In genomic region chr11:127939000-127939399, GRCh38 we compare ENCODE assay signal across 19 cellular contexts.
DNase-seq lines count a peak whose midpoint lies in the region; ATAC-seq and TF ChIP-seq lines count a peak whose summit lies in the region.
"Had no signal": no experiment of that assay in that cellular context is flagged by ENCODE, and none has a peak within 500 bp of the region (broad histone marks: within the 10 kb centered on the region; RNA-seq: fewer than 3 reads in every experiment).

No MANE protein-coding gene starts in this region.

- POLR2A ChIA-PET in RWPE1 (lab: Yijun Ruan, JAX; ENCODE audit: low non-redundant PET), result no interaction called here

- WGBS in neuronal stem cell (ENCODE audit: extremely low coverage in 2 of 2, insufficient read length in 2 of 2, insufficient replicate concordance in 1 of 2), 2 donors, result no CpG with 5 or more reads among the region's 3 CpGs

- no peak overlapping the region for H2BK15ac ChIP-seq in neuronal stem cell (ENCODE audit: low read length)

- no peaks in the 10 kb centered on the region for H3K27me3 ChIP-seq in neuronal stem cell (ENCODE audit: control insufficient read depth in 3 of 3, insufficient read depth in 3 of 3, low read depth in 1 of 3, low read length in 3 of 3)
- H3K27me3 ChIP-seq: BE2C had no signal

- TF ChIP-seq CTCF in RWPE1 (conservative IDR thresholded peaks at IDR 0.05; ENCODE audit: low read depth), result no peak
- TF ChIP-seq CTCF in epithelial cell of esophagus (IDR thresholded peaks at IDR 0.05; ENCODE audit: insufficient read depth, low read depth, low read length, missing control alignments), result no peak

- no peak overlapping the region for H3K4me2 ChIP-seq in neuronal stem cell (ENCODE audit: insufficient read depth, low read length, poor library complexity, severe bottlenecking)

- H3K4ac ChIP-seq in neuronal stem cell (ENCODE audit: low read length), result no peak overlapping the region

- H3K18ac ChIP-seq in neuronal stem cell (ENCODE audit: low read length), result peak overlapping the region; percentile 22

- no peaks in the 10 kb centered on the region for H3K79me1 ChIP-seq in neuronal stem cell (ENCODE audit: low read depth, low read length)

- no peak for ATAC-seq in activated T-helper 17 cell treated with anti-CD3 and anti-CD28 coated beads, Interleukin-2, amount 50 U/mL, for 72 hours (replicated peaks)
- no peak for ATAC-seq in GM18502 (IDR thresholded peaks at IDR 0.05; ENCODE audit: poor library complexity, unreplicated experiment)
- ATAC-seq: GM12878 had no signal

- H3K27ac ChIP-seq in RWPE1 (peak overlapping the region; percentile 63), neuronal stem cell (replicated peaks; ENCODE audit: low read length) (no peak overlapping the region)

- peaks cover 4 to 22% of the 10 kb centered on the region in 2 donors for H3K4me1 ChIP-seq in neuronal stem cell (ENCODE audit: control insufficient read depth in 2 of 2, insufficient read depth in 1 of 2, low read depth in 1 of 2, low read length in 2 of 2)
- H3K4me1 ChIP-seq: BE2C had no signal

- no peaks in the 10 kb centered on the region for H3K36me3 ChIP-seq in neuronal stem cell (replicated peaks in 1 of 2; ENCODE audit: control insufficient read depth in 2 of 2, insufficient read depth in 2 of 2, low read length in 2 of 2)
- H3K36me3 ChIP-seq: BE2C had no signal

- peaks cover 34% of the 10 kb centered on the region for H3K27me3 Mint-ChIP-seq in activated T-helper 17 cell treated with anti-CD3 and anti-CD28 coated beads, Interleukin-2, amount 50 U/mL, for 72 hours
- H3K27me3 Mint-ChIP-seq in activated naive CD8-positive, alpha-beta T cell treated with anti-CD3 and anti-CD28 coated beads for 36 hours, result peaks cover 18% of the 10 kb centered on the region

- peak overlapping the region; percentile 40 for H2AK5ac ChIP-seq in neuronal stem cell (ENCODE audit: low read depth, low read length)

- no peaks in the 10 kb centered on the region for H3K9me3 ChIP-seq in neuronal stem cell (replicated peaks in 1 of 2; ENCODE audit: control insufficient read depth in 2 of 2, insufficient read depth in 1 of 2, low read depth in 1 of 2, low read length in 2 of 2)
- H3K9me3 ChIP-seq: BE2C had no signal

- CTCF ChIA-PET in RWPE1 (lab: Yijun Ruan, JAX), result no interaction called here

- no peak overlapping the region for H3K4me3 Mint-ChIP-seq in activated T-helper 17 cell treated with anti-CD3 and anti-CD28 coated beads, Interleukin-2, amount 50 U/mL, for 72 hours
- H3K4me3 Mint-ChIP-seq in activated naive CD8-positive, alpha-beta T cell treated with anti-CD3 and anti-CD28 coated beads for 36 hours, result no peak overlapping the region
- H3K4me3 Mint-ChIP-seq: CD4-positive, CD25-positive, alpha-beta regulatory T cell; CD8-positive, alpha-beta memory T cell; H9 had no signal

- H3K27ac Mint-ChIP-seq in activated T-helper 17 cell treated with anti-CD3 and anti-CD28 coated beads, Interleukin-2, amount 50 U/mL, for 72 hours, result no peak overlapping the region
- no peak overlapping the region for H3K27ac Mint-ChIP-seq in activated naive CD8-positive, alpha-beta T cell treated with anti-CD3 and anti-CD28 coated beads for 36 hours
- H3K27ac Mint-ChIP-seq: CD4-positive, CD25-positive, alpha-beta regulatory T cell; CD8-positive, alpha-beta memory T cell had no signal

- H3K9ac ChIP-seq in neuronal stem cell (ENCODE audit: low read depth, low read length, poor library complexity), result no peak overlapping the region

- no peak overlapping the region for H3K23ac ChIP-seq in neuronal stem cell (ENCODE audit: low read depth, low read length, poor library complexity)

- no peak overlapping the region for H2BK12ac ChIP-seq in neuronal stem cell (ENCODE audit: low read length)

- H4K8ac ChIP-seq in neuronal stem cell (ENCODE audit: low read depth, low read length), result no peak overlapping the region

- H3K36me3 Mint-ChIP-seq in activated T-helper 17 cell treated with anti-CD3 and anti-CD28 coated beads, Interleukin-2, amount 50 U/mL, for 72 hours (ENCODE audit: low read depth), result no peaks in the 10 kb centered on the region
- H3K36me3 Mint-ChIP-seq in activated naive CD8-positive, alpha-beta T cell treated with anti-CD3 and anti-CD28 coated beads for 36 hours, result no peaks in the 10 kb centered on the region
- H3K36me3 Mint-ChIP-seq: CD4-positive, CD25-positive, alpha-beta regulatory T cell; CD8-positive, alpha-beta memory T cell had no signal

- H3K4me3 ChIP-seq in epithelial cell of esophagus (ENCODE audit: low read length) (no peak overlapping the region), neuronal stem cell (ENCODE audit: low read length in 2 of 2) (no peak overlapping the region)
- H3K4me3 ChIP-seq: GM12878 had no signal

- H4K91ac ChIP-seq in neuronal stem cell (ENCODE audit: low read depth, low read length, poor library complexity), result no peak overlapping the region

- H3K9me3 Mint-ChIP-seq in activated T-helper 17 cell treated with anti-CD3 and anti-CD28 coated beads, Interleukin-2, amount 50 U/mL, for 72 hours, result no peaks in the 10 kb centered on the region
- no peaks in the 10 kb centered on the region for H3K9me3 Mint-ChIP-seq in activated naive CD8-positive, alpha-beta T cell treated with anti-CD3 and anti-CD28 coated beads for 36 hours
- H3K9me3 Mint-ChIP-seq: H9 had no signal

- H3K14ac ChIP-seq in neuronal stem cell (ENCODE audit: low read length), result no peak overlapping the region

- peak overlapping the region; percentile 16 for H2BK5ac ChIP-seq in neuronal stem cell (ENCODE audit: low read length)

- no peak overlapping the region for H2AFZ ChIP-seq in neuronal stem cell (ENCODE audit: low read length)

- H3K4me1 Mint-ChIP-seq in activated T-helper 17 cell treated with anti-CD3 and anti-CD28 coated beads, Interleukin-2, amount 50 U/mL, for 72 hours, result peaks cover 12% of the 10 kb centered on the region
- H3K4me1 Mint-ChIP-seq in activated naive CD8-positive, alpha-beta T cell treated with anti-CD3 and anti-CD28 coated beads for 36 hours, result peaks cover 4% of the 10 kb centered on the region
- H3K4me1 Mint-ChIP-seq: CD4-positive, CD25-positive, alpha-beta regulatory T cell; CD8-positive, alpha-beta memory T cell; H9 had no signal

- DNase-seq in NCI-H226 (peak; percentile 43), RWPE1 (ENCODE audit: low spot score) (peak; percentile 51), epithelial cell of esophagus (ENCODE audit: low read depth) (peak; percentile 63), neuronal stem cell (ENCODE audit: low spot score) (no peak)
- DNase-seq in activated naive CD8-positive, alpha-beta T cell treated with anti-CD3 and anti-CD28 coated beads for 36 hours, result no peak
- DNase-seq: ACHN; BE2C; C1 segment of cervical spinal cord; CD4-positive, CD25-positive, alpha-beta regulatory T cell; CD8-positive, alpha-beta memory T cell; COR-L47; DMS 273 treated with DMSO at 0.1 percent for 48 hours; DMS53; DND-41; EL; H9 had no signal

- H2BK120ac ChIP-seq in neuronal stem cell (ENCODE audit: low read depth, low read length), result no peak overlapping the region

Comparison
In these comparisons a context has a peak if more than half of its experiments do, and no peak if none do; other contexts are left out.
1. DNase-seq: peak in NCI-H226 (single experiment), RWPE1 (single experiment) and epithelial cell of esophagus (single experiment); none in neuronal stem cell (single experiment) and activated naive CD8-positive, alpha-beta T cell treated with anti-CD3 and anti-CD28 coated beads for 36 hours (single experiment).